ENCODE assay signal across 20 cellular contexts in genomic region chr3:171342783-171343420, GRCh38.
"Had no signal": no experiment of that assay in that cellular context is flagged by ENCODE, and none has a peak within 500 bp of the region (broad histone marks: within the 10 kb centered on the region; RNA-seq: fewer than 3 reads in every experiment).

No MANE protein-coding gene starts in this region.

- H3K9ac ChIP-seq: KMS-11 had no signal

- FAIRE-seq: HepG2, RCC 7860 had no signal

- H3K4me2 ChIP-seq: KMS-11 had no signal

- H3K27ac ChIP-seq: KMS-11, SJSA1, SK-N-MC had no signal

- H3K4me1 ChIP-seq: SJSA1 had no signal

- H3K4me3 ChIP-seq: SJSA1, SK-N-MC had no signal

- H3K9me3 ChIP-seq: SJSA1 had no signal

- H3K27me3 ChIP-seq: SJSA1 had no signal

- DNase-seq: IMR-90, MM.1S, NCI-H1092 treated with DMSO at 0.1 percent for 48 hours, NCI-H1436, NCI-H187, NCI-H2081 treated with DMSO at 0.1 percent for 48 hours, NCI-H2171, NCI-H226, NCI-H446, NCI-H510A, NCI-H524 treated with DMSO at 0.1 percent for 48 hours, NCI-H69, Right ventricle myocardium superior, RPMI8226, SIG-M5 had no signal

- H3K36me3 ChIP-seq: SJSA1 had no signal

- ATAC-seq: HepG2 had no signal
